8 cellular contexts compared by ENCODE assay signal in the genomic region with DNA sequence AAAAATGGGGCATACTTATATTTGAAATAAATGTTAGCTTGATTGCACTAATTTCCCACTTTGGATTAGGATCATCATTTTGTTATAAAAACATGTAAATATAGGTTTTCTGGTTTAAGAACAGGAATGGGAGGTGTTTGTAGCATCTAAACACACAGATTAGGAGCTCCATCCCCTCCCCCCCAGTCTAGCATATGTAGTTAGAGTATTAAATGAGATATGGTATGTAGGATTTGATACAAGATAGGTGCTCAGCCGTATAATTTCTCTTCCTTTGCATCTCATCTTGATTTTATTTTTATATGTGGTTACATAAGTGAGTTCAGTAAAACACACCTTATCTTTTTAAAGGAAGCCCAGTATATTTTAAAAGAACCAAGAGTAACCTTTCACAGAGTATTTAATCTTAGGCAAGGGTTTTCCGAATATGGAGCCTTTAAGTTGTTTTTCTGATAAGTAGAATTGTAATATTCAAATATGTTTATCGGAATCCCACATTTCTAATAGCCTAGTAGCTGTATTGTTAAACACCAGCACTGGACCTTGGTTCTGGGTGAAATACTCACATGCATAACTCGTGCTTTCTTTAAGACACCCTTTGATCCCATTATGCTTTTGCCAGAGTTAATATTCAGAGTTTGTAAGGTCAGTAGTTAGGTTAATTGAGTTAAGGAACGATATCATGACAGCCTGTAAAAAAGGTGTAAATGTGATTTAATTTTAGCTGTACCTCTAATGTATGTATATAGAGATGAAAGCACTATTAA. TPM values are rescaled to one million over a fixed set of nuclear protein-coding genes. Genes with fewer than 3 reads are reported as not detected.
DNase-seq lines count a peak whose midpoint lies in the region; ATAC-seq and TF ChIP-seq lines count a peak whose summit lies in the region.

No MANE protein-coding gene starts in this region.

- peaks cover 53% of the 10 kb centered on the region for H3K4me1 Mint-ChIP-seq in CD8-positive, alpha-beta T cell (ENCODE audit: low read depth)
- H3K4me1 Mint-ChIP-seq in neural crest cell, result peaks cover 43% of the 10 kb centered on the region

- no peak for DNase-seq in CD8-positive, alpha-beta T cell
- no peak for DNase-seq in LNCaP clone FGC (ENCODE audit: low read depth)
- no peak for DNase-seq in coronary artery (ENCODE audit: low spot score)
- no peak for DNase-seq in neural crest cell (ENCODE audit: low read depth, low spot score)
- DNase-seq in NCI-H1930 (lab: John Stamatoyannopoulos, UW), result no peak
- no peak for DNase-seq in NCI-H128 (lab: John Stamatoyannopoulos, UW; ENCODE audit: unreplicated experiment)

- H3K4me1 ChIP-seq in CD8-positive, alpha-beta T cell (ENCODE audit: insufficient read depth, low read length), result peaks cover 14% of the 10 kb centered on the region

- H3K27me3 Mint-ChIP-seq in CD8-positive, alpha-beta T cell (ENCODE audit: low read depth), result no peaks in the 10 kb centered on the region
- peaks cover 6% of the 10 kb centered on the region for H3K27me3 Mint-ChIP-seq in neural crest cell (ENCODE audit: low read depth)

- intact Hi-C loops in CD8-positive, alpha-beta T cell (cut with DNase I, micrococcal nuclease), result loop anchor here (5.0 to 10.0 kb wide), 8 partner anchors 248 to 1999 kb away; a partner anchor contains a TSS

- H3K9me3 Mint-ChIP-seq in CD8-positive, alpha-beta T cell, result peaks cover 2% of the 10 kb centered on the region
- peaks cover 4% of the 10 kb centered on the region for H3K9me3 Mint-ChIP-seq in neural crest cell

- H3K9me3 ChIP-seq in CD8-positive, alpha-beta T cell (ENCODE audit: low read length), result no peaks in the 10 kb centered on the region

- CTCF ChIA-PET in CD8-positive, alpha-beta T cell (lab: Charles Lee), result interaction anchor here (0.8 kb wide), 1 partner anchor 56 kb away, joined by 3 read pairs; no protein-coding TSS in a partner anchor

- H3K27ac ChIP-seq in CD8-positive, alpha-beta T cell (ENCODE audit: low read depth, low read length), result no peak overlapping the region
- H3K27ac ChIP-seq in coronary artery, result peak overlapping the region in 1 of 2 donors; percentile 4

- H3K4me3 ChIP-seq in CD8-positive, alpha-beta T cell (ENCODE audit: low read depth, low read length), result peak overlapping the region; percentile 13
- H3K4me3 ChIP-seq in LNCaP clone FGC (ENCODE audit: low read depth, low read length), result peak overlapping the region; percentile 90
- H3K4me3 ChIP-seq in coronary artery, result peak overlapping the region; percentile 98

- no peak for TF ChIP-seq CTCF in CD8-positive, alpha-beta T cell (IDR thresholded peaks at IDR 0.05)
- TF ChIP-seq CTCF in LNCaP clone FGC (IDR thresholded peaks at IDR 0.05; ENCODE audit: control insufficient read depth, extremely low read depth, insufficient read depth) (no peak), coronary artery (IDR thresholded peaks at IDR 0.05) (no peak), neural crest cell (conservative IDR thresholded peaks at IDR 0.05) (no peak)

- ATAC-seq in CD8-positive, alpha-beta T cell, result no peak
- no peak for ATAC-seq in GM18517 (IDR thresholded peaks at IDR 0.05; ENCODE audit: unreplicated experiment)
- ATAC-seq in GM19395 (IDR thresholded peaks at IDR 0.05; ENCODE audit: unreplicated experiment), result no peak

- no peaks in the 10 kb centered on the region for H3K36me3 ChIP-seq in CD8-positive, alpha-beta T cell (ENCODE audit: insufficient read depth, low read length)

- POLR2A ChIA-PET in CD8-positive, alpha-beta T cell (lab: Charles Lee), result interaction anchor here (0.6 to 1.0 kb wide), 2 partner anchors 323 to 1659 kb away, joined by 4 read pairs; no protein-coding TSS in a partner anchor

- no peak overlapping the region for H3K27ac Mint-ChIP-seq in CD8-positive, alpha-beta T cell
- no peak overlapping the region for H3K27ac Mint-ChIP-seq in neural crest cell (ENCODE audit: unreplicated experiment)

- no peaks in the 10 kb centered on the region for H3K27me3 ChIP-seq in CD8-positive, alpha-beta T cell (ENCODE audit: insufficient read depth, low read length)

- peaks cover 28% of the 10 kb centered on the region for H3K36me3 Mint-ChIP-seq in CD8-positive, alpha-beta T cell
- H3K36me3 Mint-ChIP-seq in neural crest cell (ENCODE audit: low read depth), result peaks cover 9% of the 10 kb centered on the region

- H3K4me3 Mint-ChIP-seq in CD8-positive, alpha-beta T cell, result peak overlapping the region; percentile 90
- peak overlapping the region; percentile 91 for H3K4me3 Mint-ChIP-seq in neural crest cell

RNA-seq across cellular contexts. Expression of a gene that starts 2.3 kb away (rescaled TPM):
- 100 to 1,000 TPM; 156 to 165 TPM for total RNA-seq in CD8-positive, alpha-beta T cell
- 68.2 and 71.2 TPM in 2 replicates for total RNA-seq in neural crest cell

Comparison
In these comparisons a context has a peak if more than half of its experiments do, and no peak if none do; other contexts are left out.
1. H3K4me3 ChIP-seq: peak in every context shown above with its lines; median percentile 98 in coronary artery; 90 in LNCaP clone FGC; 13 in CD8-positive, alpha-beta T cell.